Comparison of ENCODE assay signal across 36 cellular contexts in genomic region chr10:101261702-101262101, GRCh38. TPM values are rescaled to one million over a fixed set of nuclear protein-coding genes. Genes with fewer than 3 reads are reported as not detected.
"Had no signal": no experiment of that assay in that cellular context is flagged by ENCODE, and none has a peak within 500 bp of the region (broad histone marks: within the 10 kb centered on the region; RNA-seq: fewer than 3 reads in every experiment).

No MANE protein-coding gene starts in this region.

- H3K27ac ChIP-seq: epithelial cell of prostate, gastroesophageal sphincter, hepatocyte, ovary, skin epidermis, upper lobe of left lung, vagina had no signal

- FAIRE-seq: bronchial epithelial cell, colon, endometrium, kidney had no signal

- H3K4me1 Mint-ChIP-seq: central memory CD8-positive, alpha-beta T cell; immature natural killer cell; memory B cell had no signal

- H3K4me1 ChIP-seq: gastroesophageal sphincter, vagina had no signal

- H3K36me3 Mint-ChIP-seq: activated naive CD8-positive, alpha-beta T cell had no signal

- ATAC-seq: activated T-cell treated with anti-CD3 and anti-CD28 coated beads, Interleukin-2, amount 50 U/mL, for 72 hours; gastroesophageal sphincter; left colon; naive thymus-derived CD8-positive, alpha-beta T cell; sciatic nerve had no signal

- H3K36me3 ChIP-seq: gastroesophageal sphincter, ovary, upper lobe of left lung, vagina had no signal

- DNase-seq: activated CD4-positive, alpha-beta T cell treated with anti-CD3 and anti-CD28 coated beads for 4 hours; activated CD4-positive, alpha-beta T cell treated with anti-CD3 and anti-CD28 coated beads, Interleukin-2, amount 50 U/mL, for 4 hours; activated naive CD4-positive, alpha-beta T cell treated with Interleukin-2 at 50 U/mL for 16 hours; activated T-cell treated with anti-CD3 and anti-CD28 coated beads for 4 hours; activated T-cell treated with anti-CD3 and anti-CD28 coated beads, Interleukin-2, amount 50 U/mL, for 72 hours; anterior cingulate cortex; dermis blood vessel endothelial cell; effector CD4-positive, alpha-beta T cell; immature natural killer cell; kidney; left colon; naive thymus-derived CD8-positive, alpha-beta T cell; ovary; stimulated activated CD4-positive, alpha-beta T cell treated with anti-CD3 and anti-CD28 coated beads, Interleukin-12 subunit alpha, Interleukin-12 subunit beta, amount 100 ng/mL, for 4 hours; stimulated activated CD4-positive, alpha-beta T cell treated with anti-CD3 and anti-CD28 coated beads, Interleukin-4, amount 100 ng/mL, for 1 hour; substantia nigra; T-helper 1 cell; upper lobe of left lung had no signal

- H3K9me3 Mint-ChIP-seq: central memory CD8-positive, alpha-beta T cell; T-helper 2 cell treated with Interferon-gamma antibody and Interleukin-4, amounts not matched to agents 5 μg/mL and 100 μg/mL, for 36 hours had no signal

- H3K4me2 ChIP-seq: hepatocyte had no signal

- H3K27ac Mint-ChIP-seq: activated naive CD8-positive, alpha-beta T cell; activated T-cell treated with anti-CD3 and anti-CD28 coated beads, Interleukin-2, amount 50 U/mL, for 72 hours; immature natural killer cell; memory B cell; progenitor cell of endocrine pancreas; stimulated activated naive CD8-positive, alpha-beta T cell treated with anti-CD3 and anti-CD28 coated beads, Interleukin-15, Interleukin-2, amounts not matched to agents 100 ng/mL and 50 ng/mL, for 24 hours; T-helper 2 cell treated with Interferon-gamma antibody and Interleukin-4, amounts not matched to agents 5 μg/mL and 100 μg/mL, for 36 hours had no signal

- H3K4me3 ChIP-seq: gastroesophageal sphincter, hepatocyte, ovary, skin epidermis, upper lobe of left lung, vagina had no signal

- H3K27me3 ChIP-seq: ovary, vagina had no signal

- H3K4me3 Mint-ChIP-seq: activated naive CD8-positive, alpha-beta T cell; activated T-cell treated with anti-CD3 and anti-CD28 coated beads, Interleukin-2, amount 50 U/mL, for 72 hours; central memory CD8-positive, alpha-beta T cell; immature natural killer cell; memory B cell; naive thymus-derived CD8-positive, alpha-beta T cell; stimulated activated naive CD8-positive, alpha-beta T cell treated with anti-CD3 and anti-CD28 coated beads, Interleukin-15, Interleukin-2, amounts not matched to agents 100 ng/mL and 50 ng/mL, for 24 hours; T-helper 2 cell treated with Interferon-gamma antibody and Interleukin-4, amounts not matched to agents 5 μg/mL and 100 μg/mL, for 36 hours had no signal

RNA-seq across cellular contexts. Expression of gene LBX1, which starts 32.4 kb away (rescaled TPM):
- total RNA-seq: activated T-cell treated with anti-CD3 and anti-CD28 coated beads, Interleukin-2, amount 50 U/mL, for 72 hours; bronchial epithelial cell; dermis blood vessel endothelial cell; gastroesophageal sphincter; hepatocyte; kidney; left colon; lower leg skin; naive thymus-derived CD8-positive, alpha-beta T cell; ovary; progenitor cell of endocrine pancreas; renal cortical epithelial cell; sciatic nerve; vagina had no signal
- polyA plus RNA-seq: adipose tissue; hepatocyte; immature natural killer cell; naive thymus-derived CD8-positive, alpha-beta T cell; ovary had no signal
